ENCODE assay signal across 1 cellular context in the genomic region with DNA sequence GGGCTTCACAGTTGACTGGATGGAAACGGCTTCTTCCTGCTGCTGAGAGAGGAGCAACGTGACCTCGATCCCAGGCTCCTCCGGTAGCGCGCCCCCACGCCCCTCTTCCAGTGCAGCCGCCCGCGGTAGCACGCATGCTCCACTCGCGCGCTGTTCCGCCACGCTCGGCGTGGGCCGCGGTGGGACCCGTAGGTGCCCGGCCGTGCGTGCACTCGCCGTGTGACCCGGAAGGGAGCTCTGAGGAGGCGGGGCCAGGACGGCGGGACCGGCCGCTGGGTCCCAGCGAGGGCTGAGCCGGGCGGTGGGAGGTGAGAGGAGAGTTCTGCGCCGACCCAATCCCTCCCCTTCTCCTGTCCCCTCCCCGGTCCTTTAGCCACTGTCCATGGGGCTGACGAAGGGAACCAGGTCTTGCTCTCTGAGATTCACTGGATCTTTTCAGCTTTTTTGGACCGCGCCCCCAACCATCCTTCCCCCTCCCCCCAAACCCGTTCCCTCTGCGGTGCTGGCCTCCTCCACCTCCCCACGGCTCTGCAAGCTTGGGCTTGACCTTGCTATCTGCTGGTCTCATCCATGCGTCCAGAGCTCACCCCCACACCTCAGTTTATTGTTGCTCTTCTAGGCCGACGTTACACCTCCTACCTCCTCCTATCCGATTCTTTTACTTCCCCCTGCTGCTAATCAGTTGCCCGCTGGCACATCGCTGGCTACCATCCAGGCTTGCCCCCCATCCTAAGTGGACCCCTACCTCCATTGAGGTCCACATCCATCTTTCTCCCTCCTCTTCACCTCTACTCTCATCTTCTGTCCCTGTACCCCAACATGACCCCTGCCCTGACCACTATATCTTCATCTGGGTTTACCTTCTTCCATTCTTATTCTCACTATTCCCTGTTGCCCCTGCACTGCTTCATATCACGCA.
A peak's percentile ranks its signal among the peaks of the same experiment; 100 is the strongest.
TF ChIP-seq lines count a peak whose summit lies in the region.

A gene (plus strand): TSS at position 255 of the 919 bp plus-strand sequence. CDS start 2,115 bp downstream, outside the sequence.

TF ChIP-seq in A549, 52 proteins besides CTCF, POLR2A, EP300 and RAD21 (continued from another document):
- TF ChIP-seq, protein P1, sequence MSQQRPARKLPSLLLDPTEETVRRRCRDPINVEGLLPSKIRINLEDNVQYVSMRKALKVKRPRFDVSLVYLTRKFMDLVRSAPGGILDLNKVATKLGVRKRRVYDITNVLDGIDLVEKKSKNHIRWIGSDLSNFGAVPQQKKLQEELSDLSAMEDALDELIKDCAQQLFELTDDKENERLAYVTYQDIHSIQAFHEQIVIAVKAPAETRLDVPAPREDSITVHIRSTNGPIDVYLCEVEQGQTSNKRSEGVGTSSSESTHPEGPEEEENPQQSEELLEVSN (IDR thresholded peaks at IDR 0.05; ENCODE audit: borderline replicate concordance, low read depth), result peak; percentile 32; the same call in 1 of the 2 replicates
- no peak for TF ChIP-seq HOXA7 (CRISPR knock-in tag; IDR thresholded peaks at IDR 0.05)
- no peak for TF ChIP-seq POLR2AphosphoS2 (conservative IDR thresholded peaks at IDR 0.05; ENCODE audit: low read length)
- TF ChIP-seq PHF8 (IDR thresholded peaks at IDR 0.05; ENCODE audit: borderline replicate concordance, low read depth), result peak; percentile 49; the same call in 1 of the 2 replicates
